In genomic region chr7:121160150-121161008, GRCh38 we compare ENCODE assay signal across 32 cellular contexts.
DNase-seq lines count a peak whose midpoint lies in the region; ATAC-seq and TF ChIP-seq lines count a peak whose summit lies in the region.
"Had no signal": no experiment of that assay in that cellular context is flagged by ENCODE, and none has a peak within 500 bp of the region (broad histone marks: within the 10 kb centered on the region; RNA-seq: fewer than 3 reads in every experiment).

No MANE protein-coding gene starts in this region.

- H2AFZ ChIP-seq in H9 (ENCODE audit: low read length) (no peak overlapping the region), PC-9 (0 out of 2 replicates have a peak overlapping the region, but pooled peaks have one; percentile 56)

- no peak overlapping the region for H3T11ph ChIP-seq in H9 (ENCODE audit: low read length)

- H3K23me2 ChIP-seq in H9 (ENCODE audit: insufficient read length, low read depth, low read length, poor library complexity, severe bottlenecking): no peaks in the 10 kb centered on the region

- H3K27me3 Mint-ChIP-seq in Calu3 (ENCODE audit: unreplicated experiment): no peaks in the 10 kb centered on the region
- H3K27me3 Mint-ChIP-seq in H9 (ENCODE audit: low read depth): peaks cover 1% of the 10 kb centered on the region; the same call in 1 of the 2 replicates
- H3K27me3 Mint-ChIP-seq: naive B cell had no signal

- H3K9me3 ChIP-seq in H9 (ENCODE audit: control insufficient read depth, low read depth, low read length) (no peaks in the 10 kb centered on the region), PC-9 (ENCODE audit: insufficient read depth, low read depth) (no peaks in the 10 kb centered on the region), liver (ENCODE audit: control insufficient read depth in 4 of 4, low read length in 3 of 4) (no peaks in the 10 kb centered on the region), WERI-Rb-1 (ENCODE audit: severe bottlenecking) (no peaks in the 10 kb centered on the region)
- H3K9me3 ChIP-seq: MG63, prostate gland, SJSA1, tibial nerve had no signal

- H3K36me3 ChIP-seq in PC-9 (ENCODE audit: low read depth) (no peaks in the 10 kb centered on the region), liver (ENCODE audit: control insufficient read depth in 4 of 4, insufficient read depth in 3 of 4, low read depth in 1 of 4, low read length in 3 of 4) (no peaks in the 10 kb centered on the region), WERI-Rb-1 (no peaks in the 10 kb centered on the region)
- H3K36me3 ChIP-seq: brain microvascular endothelial cell, MG63, prostate gland, SJSA1, tibial nerve had no signal

- CTCF ChIA-PET in Calu3 (lab: Charles Lee): no interaction called here
- CTCF ChIA-PET in PC-9 (lab: Charles Lee): no interaction called here

- BruUV-seq in Calu3 (replicated peaks; lab: Mats Ljungman, UMichigan): no TSS peak
- no TSS peak for BruUV-seq in PC-9 (replicated peaks; lab: Mats Ljungman, UMichigan)

- ATAC-seq in HG03520 (IDR thresholded peaks at IDR 0.05; ENCODE audit: unreplicated experiment): no peak
- ATAC-seq: left ventricle myocardium superior, sciatic nerve, T-cell had no signal

- no peak overlapping the region for H2BK20ac ChIP-seq in H9 (ENCODE audit: low read depth, low read length, poor library complexity, severe bottlenecking)

- no peaks in the 10 kb centered on the region for H3F3A ChIP-seq in PC-9 (ENCODE audit: insufficient read depth, low read depth)

- no peak overlapping the region for H2BK5ac ChIP-seq in H9 (ENCODE audit: insufficient read length, low read length)

- no peaks in the 10 kb centered on the region for H3K4me1 ChIP-seq in H9 (ENCODE audit: insufficient read depth, low read length)
- no peaks in the 10 kb centered on the region for H3K4me1 ChIP-seq in PC-9 (replicated peaks; ENCODE audit: insufficient read depth)
- H3K4me1 ChIP-seq in liver (ENCODE audit: control insufficient read depth in 4 of 4, insufficient read depth in 4 of 4, low read length in 3 of 4): peaks cover 2 to 16% (median 11%) of the 10 kb centered on the region in 4 donors
- H3K4me1 ChIP-seq: prostate gland, SJSA1, tibial nerve had no signal

- TF ChIP-seq CTCF in Calu3 (IDR thresholded peaks at IDR 0.05; ENCODE audit: unreplicated experiment): no peak
- no peak for TF ChIP-seq CTCF in H9 (conservative IDR thresholded peaks at IDR 0.05)
- TF ChIP-seq CTCF in PC-9 (conservative IDR thresholded peaks at IDR 0.05): no peak
- TF ChIP-seq CTCF in liver (IDR thresholded peaks at IDR 0.05; ENCODE audit: low read depth, low read length, missing input control): no peak
- TF ChIP-seq CTCF in WERI-Rb-1 (IDR thresholded peaks at IDR 0.05; ENCODE audit: low read depth, low read length): no peak

- no peak overlapping the region for H3K14ac ChIP-seq in H9 (ENCODE audit: insufficient read depth, low read length)

- H3K79me2 ChIP-seq in H9 (ENCODE audit: insufficient read depth, low read length): no peaks in the 10 kb centered on the region
- H3K79me2 ChIP-seq in PC-9 (ENCODE audit: low read depth): no peaks in the 10 kb centered on the region

- H3K36me3 Mint-ChIP-seq in Calu3 (ENCODE audit: insufficient read depth, unreplicated experiment) (no peaks in the 10 kb centered on the region), H9 (ENCODE audit: insufficient read depth in 1 of 3, low read depth in 3 of 3) (no peaks in the 10 kb centered on the region)
- H3K36me3 Mint-ChIP-seq: activated naive CD4-positive, alpha-beta T cell treated with anti-CD3 and anti-CD28 coated beads, Interleukin-2, amount 10 ng/mL, durations not matched to agents 7 days and 5 days; T-cell had no signal

- H3K9me2 ChIP-seq in PC-9 (ENCODE audit: insufficient read depth): no peaks in the 10 kb centered on the region; the same call in 1 of the 2 replicates

- H4K91ac ChIP-seq in H9 (ENCODE audit: insufficient read length, low read depth, low read length): no peak overlapping the region

- no peak overlapping the region for H4K8ac ChIP-seq in H9 (replicated peaks; ENCODE audit: insufficient read length, low read depth, low read length)

- H3K9ac ChIP-seq in H9 (ENCODE audit: extremely low read depth, insufficient read length, low read length) (no peak overlapping the region), liver (ENCODE audit: low read depth in 1 of 2, low read length in 2 of 2) (no peak overlapping the region)

- H3K9me3 Mint-ChIP-seq in Calu3 (ENCODE audit: low read depth, unreplicated experiment): no peaks in the 10 kb centered on the region
- H3K9me3 Mint-ChIP-seq in H9: no peaks in the 10 kb centered on the region
- H3K9me3 Mint-ChIP-seq: activated naive CD4-positive, alpha-beta T cell treated with anti-CD3 and anti-CD28 coated beads, Interleukin-2, amount 10 ng/mL, durations not matched to agents 7 days and 5 days had no signal

- no peak overlapping the region for H3K27ac ChIP-seq in H9 (ENCODE audit: insufficient read length, low read depth, low read length)
- no peak overlapping the region for H3K27ac ChIP-seq in PC-9
- H3K27ac ChIP-seq in liver (ENCODE audit: low read depth in 1 of 2, low read length in 2 of 2): no peak overlapping the region
- H3K27ac ChIP-seq in WERI-Rb-1: no peak overlapping the region
- H3K27ac ChIP-seq: brain microvascular endothelial cell, prostate gland, SJSA1, tibial nerve had no signal

- no peaks in the 10 kb centered on the region; the same call in 1 of the 2 replicates for H3K27me3 ChIP-seq in H9 (ENCODE audit: insufficient read depth, low read length)
- H3K27me3 ChIP-seq in PC-9 (ENCODE audit: insufficient read depth, low read depth): no peaks in the 10 kb centered on the region
- H3K27me3 ChIP-seq in liver (ENCODE audit: control insufficient read depth in 4 of 4, insufficient read depth in 4 of 4, low read length in 3 of 4): no peaks in the 10 kb centered on the region
- H3K27me3 ChIP-seq in WERI-Rb-1 (ENCODE audit: insufficient read depth, low read depth, severe bottlenecking): no peaks in the 10 kb centered on the region
- H3K27me3 ChIP-seq: brain microvascular endothelial cell, MG63, SJSA1, tibial nerve had no signal

- no peaks in the 10 kb centered on the region for H4K20me1 ChIP-seq in H9 (ENCODE audit: control insufficient read depth, insufficient read depth, insufficient read length)
- H4K20me1 ChIP-seq in PC-9 (ENCODE audit: insufficient read depth): no peaks in the 10 kb centered on the region

- no peak overlapping the region for H4K5ac ChIP-seq in H9 (ENCODE audit: insufficient read length, low read depth, low read length)

- H3K79me1 ChIP-seq in H9 (ENCODE audit: insufficient read depth, low read depth, low read length, poor library complexity, severe bottlenecking): no peaks in the 10 kb centered on the region

- DNase-seq in Calu3: no peak
- DNase-seq in H9: no peak
- DNase-seq in PC-9: no peak
- DNase-seq in WERI-Rb-1: no peak
- no peak for DNase-seq in DMS153 treated with DMSO at 0.1 percent for 48 hours (lab: John Stamatoyannopoulos, UW; ENCODE audit: unreplicated experiment)
- DNase-seq: activated CD4-positive, alpha-beta T cell treated with anti-CD3 and anti-CD28 coated beads, Interleukin-2, amount 50 U/mL, for 1 hour; activated CD4-positive, CD25-positive, alpha-beta regulatory T cell; activated naive CD4-positive, alpha-beta T cell treated with anti-CD3 and anti-CD28 coated beads, Interleukin-2, amount 10 ng/mL, durations not matched to agents 7 days and 5 days; amniotic stem cell; brain microvascular endothelial cell; C1 segment of cervical spinal cord; cerebellar nuclear complex; COR-L47; DMS79; GDM1; kidney; left ventricle myocardium superior; MG63; naive B cell; NCI-H1436; NCI-H2081; NCI-H226; NCI-H526 treated with DMSO at 0.1 percent for 48 hours; stimulated activated CD8-positive, alpha-beta memory T cell treated with anti-CD3 and anti-CD28 coated beads, Interleukin-4, amount 100 ng/mL, for 48 hours; T-cell had no signal

- no peak overlapping the region for H2AK5ac ChIP-seq in H9 (ENCODE audit: insufficient read length, low read length)

- H3K4me2 ChIP-seq in H9 (ENCODE audit: insufficient read depth, insufficient read length, low read length) (no peak overlapping the region), PC-9 (no peak overlapping the region)

- no CpG with 5 or more reads among the region's 4 CpGs for WGBS in H9 (ENCODE audit: extremely low coverage, insufficient read length, low lambda C conversion rate)
- 91% methylated on average over 4 of the region's 4 CpGs for WGBS in liver

- H3K4ac ChIP-seq in H9 (ENCODE audit: low read depth, low read length): no peak overlapping the region

- H2BK15ac ChIP-seq in H9 (ENCODE audit: low read depth, low read length): no peak overlapping the region

- H2BK12ac ChIP-seq in H9 (ENCODE audit: insufficient read length, low read depth, low read length): no peak overlapping the region

- H3K4me3 ChIP-seq in PC-9: no peak overlapping the region
- H3K4me3 ChIP-seq in liver (ENCODE audit: low read depth in 1 of 3, low read length in 3 of 3): no peak overlapping the region
- H3K4me3 ChIP-seq in WERI-Rb-1 (ENCODE audit: low read depth, low read length): no peak overlapping the region
- H3K4me3 ChIP-seq: MG63, prostate gland, SJSA1, tibial nerve had no signal

- no peak overlapping the region for H2BK120ac ChIP-seq in H9 (ENCODE audit: low read depth, low read length, poor library complexity, severe bottlenecking)

- no peak overlapping the region for H3K4me3 Mint-ChIP-seq in Calu3 (ENCODE audit: low read depth, unreplicated experiment)
- no peak overlapping the region for H3K4me3 Mint-ChIP-seq in H9
- H3K4me3 Mint-ChIP-seq: activated naive CD4-positive, alpha-beta T cell treated with anti-CD3 and anti-CD28 coated beads, Interleukin-2, amount 10 ng/mL, durations not matched to agents 7 days and 5 days; mesothelial cell of epicardium; naive B cell; T-cell had no signal

- intact Hi-C loops in Calu3 (cut with micrococcal nuclease; ENCODE audit: unreplicated experiment) (no loop called here), PC-9 (cut with micrococcal nuclease; ENCODE audit: unreplicated experiment) (no loop called here)

- H3K4me1 Mint-ChIP-seq in Calu3 (ENCODE audit: low read depth, unreplicated experiment): peaks cover 8% of the 10 kb centered on the region
- H3K4me1 Mint-ChIP-seq in H9: peaks cover 8 to 9% of the 10 kb centered on the region in 2 experiments; a peak in 3 of 4 replicates
- H3K4me1 Mint-ChIP-seq: activated naive CD4-positive, alpha-beta T cell treated with anti-CD3 and anti-CD28 coated beads, Interleukin-2, amount 10 ng/mL, durations not matched to agents 7 days and 5 days; mesothelial cell of epicardium; T-cell had no signal

- POLR2A ChIA-PET in PC-9 (lab: Charles Lee; ENCODE audit: unreplicated experiment): no interaction called here

- no peak overlapping the region for H3K56ac ChIP-seq in H9 (ENCODE audit: insufficient read length, low read depth, low read length)

- no peak overlapping the region for H3K18ac ChIP-seq in H9 (ENCODE audit: insufficient read length, low read depth, low read length)

- H3K23ac ChIP-seq in H9 (ENCODE audit: insufficient read length, low read depth, low read length): no peak overlapping the region

- no peak for TF ChIP-seq RAD21 in liver (IDR thresholded peaks at IDR 0.05)

- H3K27ac Mint-ChIP-seq in Calu3 (ENCODE audit: unreplicated experiment): peak overlapping the region; percentile 75
- peak overlapping the region in 2 of 3 experiments; percentile 45 to 87; a peak in 2 of 7 replicates for H3K27ac Mint-ChIP-seq in H9
- H3K27ac Mint-ChIP-seq: activated naive CD4-positive, alpha-beta T cell treated with anti-CD3 and anti-CD28 coated beads, Interleukin-2, amount 10 ng/mL, durations not matched to agents 7 days and 5 days; mesothelial cell of epicardium; T-cell had no signal
